15 cellular contexts compared by ENCODE assay signal in genomic region chr6:156379392-156379910, GRCh38.
DNase-seq lines count a peak whose midpoint lies in the region; ATAC-seq and TF ChIP-seq lines count a peak whose summit lies in the region.
"Had no signal": no experiment of that assay in that cellular context is flagged by ENCODE, and none has a peak within 500 bp of the region (broad histone marks: within the 10 kb centered on the region; RNA-seq: fewer than 3 reads in every experiment).

No MANE protein-coding gene starts in this region.

- peaks cover 0 to 14% of the 10 kb centered on the region in 2 donors for H3K4me1 ChIP-seq in ascending aorta
- H3K4me1 ChIP-seq in lung (ENCODE audit: control insufficient read depth in 2 of 2, insufficient read depth in 2 of 2, low read length in 2 of 2) = no peaks in the 10 kb centered on the region
- peaks cover 0 to 20% (median 7%) of the 10 kb centered on the region in 4 donors for H3K4me1 ChIP-seq in tibial artery
- no peaks in the 10 kb centered on the region for H3K4me1 ChIP-seq in naive thymus-derived CD4-positive, alpha-beta T cell (ENCODE audit: control insufficient read depth in 2 of 2, insufficient read depth in 2 of 2, low read length in 2 of 2)

- peaks cover 20% of the 10 kb centered on the region for H3K4me1 Mint-ChIP-seq in HFFc6 (ENCODE audit: low read depth)
- H3K4me1 Mint-ChIP-seq in naive thymus-derived CD4-positive, alpha-beta T cell = peaks cover 0 to 21% (median 0%) of the 10 kb centered on the region in 7 donors
- H3K4me1 Mint-ChIP-seq in activated T-cell treated with anti-CD3 and anti-CD28 coated beads, Interleukin-2, amount 50 U/mL, for 72 hours (ENCODE audit: low read depth) = no peaks in the 10 kb centered on the region
- H3K4me1 Mint-ChIP-seq: CD14-positive monocyte had no signal

- intact Hi-C loops in ascending aorta (cut with DNase I) = loop anchor here (5.0 kb wide), 1 partner anchor 43 kb away; no protein-coding TSS in a partner anchor
- intact Hi-C loops in tibial artery (cut with DNase I; ENCODE audit: low total_unique reads) = no loop called here
- intact Hi-C loops in naive thymus-derived CD4-positive, alpha-beta T cell (cut with micrococcal nuclease) = loop anchor here in 1 of 2 donors (1.0 to 5.0 kb wide), 7 partner anchors 16 to 895 kb away; partner anchors contain the start of gene ARID1B

- TF ChIP-seq CTCF in HFFc6 (IDR thresholded peaks at IDR 0.05) = no peak
- no peak for TF ChIP-seq CTCF in ascending aorta (IDR thresholded peaks at IDR 0.05)
- TF ChIP-seq CTCF in lung (IDR thresholded peaks at IDR 0.05; ENCODE audit: control extremely low read depth, extremely low read depth) = no peak
- TF ChIP-seq CTCF in tibial artery (IDR thresholded peaks at IDR 0.05) = no peak

- CTCF ChIA-PET in naive thymus-derived CD4-positive, alpha-beta T cell (lab: Charles Lee) = interaction anchor here (0.5 to 1.5 kb wide), 5 partner anchors 13 to 1705 kb away, joined by 3 to 8 read pairs (median 4); no protein-coding TSS in a partner anchor

- H3K27me3 Mint-ChIP-seq in HFFc6 (ENCODE audit: insufficient read depth) = peaks cover 3% of the 10 kb centered on the region
- H3K27me3 Mint-ChIP-seq in naive thymus-derived CD4-positive, alpha-beta T cell = peaks cover 0 to 6% (median 0%) of the 10 kb centered on the region in 5 donors
- H3K27me3 Mint-ChIP-seq in activated T-cell treated with anti-CD3 and anti-CD28 coated beads, Interleukin-2, amount 50 U/mL, for 72 hours (ENCODE audit: low read depth) = no peaks in the 10 kb centered on the region

- 66 to 82% methylated on average over 5 of the region's 5 CpGs for WGBS in lung, 2 donors

- ATAC-seq in lung (ENCODE audit: insufficient read depth, low FRiP score) (peak; percentile 7), GM18858 (IDR thresholded peaks at IDR 0.05; ENCODE audit: unreplicated experiment) (no peak)
- no peak for ATAC-seq in naive thymus-derived CD4-positive, alpha-beta T cell
- ATAC-seq in activated T-cell treated with anti-CD3 and anti-CD28 coated beads, Interleukin-2, amount 50 U/mL, for 72 hours (replicated peaks in 1 of 2) = no peak

- no peak overlapping the region for H3K4me3 ChIP-seq in ascending aorta
- no peak overlapping the region for H3K4me3 ChIP-seq in lung
- no peak overlapping the region for H3K4me3 ChIP-seq in tibial artery
- no peak overlapping the region for H3K4me3 ChIP-seq in naive thymus-derived CD4-positive, alpha-beta T cell (ENCODE audit: low read length)

- H3K27ac Mint-ChIP-seq in HFFc6 = peak overlapping the region; percentile 12; the same call in 1 of the 2 replicates
- H3K27ac Mint-ChIP-seq in naive thymus-derived CD4-positive, alpha-beta T cell = peak overlapping the region in 4 of 9 donors; percentile 2 to 50 (median 36)
- no peak overlapping the region for H3K27ac Mint-ChIP-seq in activated T-cell treated with anti-CD3 and anti-CD28 coated beads, Interleukin-2, amount 50 U/mL, for 72 hours
- H3K27ac Mint-ChIP-seq: CD14-positive monocyte had no signal

- DNase-seq in HFFc6 (no peak), ascending aorta (ENCODE audit: low spot score in 2 of 2) (no peak), lung (ENCODE audit: low spot score) (no peak), tibial artery (no peak)
- DNase-seq in naive thymus-derived CD4-positive, alpha-beta T cell = no peak
- no peak for DNase-seq in activated T-cell treated with anti-CD3 and anti-CD28 coated beads, Interleukin-2, amount 50 U/mL, for 72 hours
- DNase-seq: COR-L47, DMS153, MM.1S, NCI-H1092 treated with DMSO at 0.1 percent for 48 hours, NCI-H1694 treated with DMSO at 0.1 percent for 48 hours, NCI-H226, SHP77 treated with DMSO at 0.1 percent for 48 hours had no signal

- H3K36me3 ChIP-seq in ascending aorta (no peaks in the 10 kb centered on the region), lung (ENCODE audit: control insufficient read depth in 2 of 2, insufficient read depth in 2 of 2, low read length in 2 of 2) (no peaks in the 10 kb centered on the region), tibial artery (no peaks in the 10 kb centered on the region)
- no peaks in the 10 kb centered on the region for H3K36me3 ChIP-seq in naive thymus-derived CD4-positive, alpha-beta T cell (ENCODE audit: control insufficient read depth in 2 of 3, insufficient read depth in 3 of 3, low read length in 3 of 3)

- peaks cover 9% of the 10 kb centered on the region for H3K9me3 Mint-ChIP-seq in HFFc6
- H3K9me3 Mint-ChIP-seq in naive thymus-derived CD4-positive, alpha-beta T cell = peaks cover 0 to 3% (median 0%) of the 10 kb centered on the region in 11 donors
- H3K9me3 Mint-ChIP-seq in activated T-cell treated with anti-CD3 and anti-CD28 coated beads, Interleukin-2, amount 50 U/mL, for 72 hours = no peaks in the 10 kb centered on the region

- peak overlapping the region; percentile 27 to 38 for H3K27ac ChIP-seq in ascending aorta
- H3K27ac ChIP-seq in lung (ENCODE audit: low read depth in 1 of 2, low read length in 1 of 2) = no peak overlapping the region
- peak overlapping the region; percentile 12 to 29 for H3K27ac ChIP-seq in tibial artery
- no peak overlapping the region for H3K27ac ChIP-seq in naive thymus-derived CD4-positive, alpha-beta T cell (ENCODE audit: low read depth, low read length)

- POLR2A ChIA-PET in naive thymus-derived CD4-positive, alpha-beta T cell (lab: Charles Lee) = interaction anchor here (0.9 to 1.9 kb wide), 2 partner anchors 17 to 642 kb away, joined by 3 to 18 read pairs; no protein-coding TSS in a partner anchor

- peak overlapping the region; percentile 7; the same call in 1 of the 2 replicates for H3K4me3 Mint-ChIP-seq in HFFc6
- no peak overlapping the region for H3K4me3 Mint-ChIP-seq in naive thymus-derived CD4-positive, alpha-beta T cell
- no peak overlapping the region for H3K4me3 Mint-ChIP-seq in activated T-cell treated with anti-CD3 and anti-CD28 coated beads, Interleukin-2, amount 50 U/mL, for 72 hours
- H3K4me3 Mint-ChIP-seq: CD14-positive monocyte had no signal

- H3K27me3 ChIP-seq in ascending aorta = no peaks in the 10 kb centered on the region
- H3K27me3 ChIP-seq in lung (ENCODE audit: control insufficient read depth, insufficient read depth) = no peaks in the 10 kb centered on the region
- no peaks in the 10 kb centered on the region for H3K27me3 ChIP-seq in tibial artery
- no peaks in the 10 kb centered on the region for H3K27me3 ChIP-seq in naive thymus-derived CD4-positive, alpha-beta T cell (ENCODE audit: control insufficient read depth in 2 of 2, insufficient read depth in 2 of 2, low read length in 2 of 2)

- H3K9me3 ChIP-seq in ascending aorta (no peaks in the 10 kb centered on the region), lung (ENCODE audit: control insufficient read depth in 2 of 2, insufficient read depth in 1 of 2, low read length in 1 of 2) (no peaks in the 10 kb centered on the region), tibial artery (no peaks in the 10 kb centered on the region)
- H3K9me3 ChIP-seq in naive thymus-derived CD4-positive, alpha-beta T cell (ENCODE audit: control insufficient read depth in 2 of 3, low read length in 3 of 3) = no peaks in the 10 kb centered on the region

- no peaks in the 10 kb centered on the region for H3K36me3 Mint-ChIP-seq in HFFc6 (ENCODE audit: low read depth)
- peaks cover 0 to 4% (median 0%) of the 10 kb centered on the region in 5 donors for H3K36me3 Mint-ChIP-seq in naive thymus-derived CD4-positive, alpha-beta T cell
- no peaks in the 10 kb centered on the region for H3K36me3 Mint-ChIP-seq in activated T-cell treated with anti-CD3 and anti-CD28 coated beads, Interleukin-2, amount 50 U/mL, for 72 hours (ENCODE audit: insufficient read depth in 2 of 2)
- H3K36me3 Mint-ChIP-seq: CD14-positive monocyte had no signal

Comparison
In these comparisons a context has a peak if more than half of its experiments do, and no peak if none do; other contexts are left out.
1. H3K27ac ChIP-seq: peak in ascending aorta (2 of 2) and tibial artery (2 of 2); none in lung (0 of 2) and naive thymus-derived CD4-positive, alpha-beta T cell (single experiment).